28 cellular contexts compared by ENCODE assay signal in genomic region chr1:194181845-194182244, GRCh38.
"Had no signal": no experiment of that assay in that cellular context is flagged by ENCODE, and none has a peak within 500 bp of the region (broad histone marks: within the 10 kb centered on the region; RNA-seq: fewer than 3 reads in every experiment).

No MANE protein-coding gene starts in this region.

- H3K36me3 ChIP-seq: neutrophil, pancreas, right lobe of liver, sigmoid colon, stomach, thoracic aorta, thyroid gland, tibial nerve, upper lobe of left lung, vagina had no signal

- ATAC-seq: naive thymus-derived CD8-positive, alpha-beta T cell; natural killer cell treated with Interleukin-12 subunit alpha and Interleukin-12 subunit beta and Interleukin-15 and Interleukin-18, amount 100 ng/mL, for 72 hours; pancreas; psoas muscle; right cardiac atrium; right lobe of liver; stimulated activated effector memory CD8-positive, alpha-beta T cell treated with anti-CD3 and anti-CD28 coated beads, Interleukin-12 subunit alpha, Interleukin-12 subunit beta, amount 100 ng/mL, for 72 hours; stimulated activated naive B cell treated with anti-CD40 and anti-IgM and Interleukin-4, amounts not matched to agents 10 μg/mL and 1 μg/mL and 100 μg/mL, for 72 hours had no signal

- H3K27me3 Mint-ChIP-seq: natural killer cell treated with Interleukin-12 subunit alpha and Interleukin-12 subunit beta and Interleukin-15 and Interleukin-18, amount 100 ng/mL, for 72 hours; progenitor cell of endocrine pancreas; stimulated activated naive B cell treated with anti-CD40 and anti-IgM and Interleukin-4, amounts not matched to agents 10 μg/mL and 1 μg/mL and 100 μg/mL, for 72 hours; stimulated activated naive CD8-positive, alpha-beta T cell treated with anti-CD3 and anti-CD28 coated beads, Interleukin-15, Interleukin-2, amounts not matched to agents 100 ng/mL and 50 ng/mL, for 24 hours had no signal

- H3K36me3 Mint-ChIP-seq: natural killer cell treated with Interleukin-12 subunit alpha and Interleukin-12 subunit beta and Interleukin-15 and Interleukin-18, amount 100 ng/mL, for 72 hours; stimulated activated naive B cell treated with anti-CD40 and anti-IgM and Interleukin-4, amounts not matched to agents 10 μg/mL and 1 μg/mL and 100 μg/mL, for 72 hours had no signal

- H3K27me3 ChIP-seq: neutrophil, pancreas, right lobe of liver, sigmoid colon, stomach, thyroid gland, tibial nerve, upper lobe of left lung, vagina had no signal

- H3K4me1 ChIP-seq: pancreas, psoas muscle, right lobe of liver, stomach, thyroid gland, tibial nerve, upper lobe of left lung, vagina had no signal

- H3K4me3 ChIP-seq: pancreas, psoas muscle, right lobe of liver, sigmoid colon, stomach, thoracic aorta, thyroid gland, tibial nerve, upper lobe of left lung, vagina had no signal

- DNase-seq: naive thymus-derived CD8-positive, alpha-beta T cell; nephron progenitor cell; nucleus accumbens; psoas muscle; right lobe of liver; sigmoid colon; small intestine; stimulated activated CD4-positive, alpha-beta T cell treated with anti-CD3 and anti-CD28 coated beads, Interleukin-15, amount 100 ng/mL, for 24 hours; stimulated activated CD4-positive, alpha-beta T cell treated with anti-CD3 and anti-CD28 coated beads, Interleukin-2, amount 100 ng/mL, for 24 hours; stimulated activated CD4-positive, alpha-beta T cell treated with anti-CD3 and anti-CD28 coated beads, Interleukin-2, amount 100 ng/mL, for 48 hours; stimulated activated CD4-positive, alpha-beta T cell treated with anti-CD3 and anti-CD28 coated beads, Interleukin-4, amount 100 ng/mL, for 24 hours; stimulated activated naive B cell treated with anti-CD40 and anti-IgM and Interleukin-4, amounts not matched to agents 10 μg/mL and 1 μg/mL and 100 μg/mL, for 72 hours; stimulated activated naive CD4-positive, alpha-beta T cell treated with Interleukin-2 at 50 U/mL for 16 hours; stomach; thyroid gland; upper lobe of left lung had no signal

- H3K9me3 ChIP-seq: neutrophil, pancreas, right lobe of liver, sigmoid colon, thoracic aorta, thyroid gland, tibial nerve, upper lobe of left lung, vagina had no signal

- H3K27ac Mint-ChIP-seq: naive thymus-derived CD8-positive, alpha-beta T cell; natural killer cell treated with Interleukin-12 subunit alpha and Interleukin-12 subunit beta and Interleukin-15 and Interleukin-18, amount 100 ng/mL, for 72 hours; nephron progenitor cell; progenitor cell of endocrine pancreas; stimulated activated effector memory CD8-positive, alpha-beta T cell treated with anti-CD3 and anti-CD28 coated beads, Interleukin-12 subunit alpha, Interleukin-12 subunit beta, amount 100 ng/mL, for 72 hours; stimulated activated naive B cell treated with anti-CD40 and anti-IgM and Interleukin-4, amounts not matched to agents 10 μg/mL and 1 μg/mL and 100 μg/mL, for 72 hours; stimulated activated naive CD8-positive, alpha-beta T cell treated with anti-CD3 and anti-CD28 coated beads, Interleukin-15, Interleukin-2, amounts not matched to agents 100 ng/mL and 50 ng/mL, for 24 hours had no signal

- H3K4me3 Mint-ChIP-seq: naive thymus-derived CD8-positive, alpha-beta T cell; natural killer cell treated with Interleukin-12 subunit alpha and Interleukin-12 subunit beta and Interleukin-15 and Interleukin-18, amount 100 ng/mL, for 72 hours; nephron progenitor cell; neural crest cell; stimulated activated effector memory CD8-positive, alpha-beta T cell treated with anti-CD3 and anti-CD28 coated beads, Interleukin-12 subunit alpha, Interleukin-12 subunit beta, amount 100 ng/mL, for 72 hours; stimulated activated naive B cell treated with anti-CD40 and anti-IgM and Interleukin-4, amounts not matched to agents 10 μg/mL and 1 μg/mL and 100 μg/mL, for 72 hours; stimulated activated naive CD8-positive, alpha-beta T cell treated with anti-CD3 and anti-CD28 coated beads, Interleukin-15, Interleukin-2, amounts not matched to agents 100 ng/mL and 50 ng/mL, for 24 hours had no signal

- FAIRE-seq: pancreas, small intestine, urothelium cell line had no signal

- H3K27ac ChIP-seq: neutrophil, pancreas, psoas muscle, right lobe of liver, sigmoid colon, stomach, thoracic aorta, thyroid gland, tibial nerve, upper lobe of left lung, vagina had no signal

- H3K9me3 Mint-ChIP-seq: nephron progenitor cell; neural crest cell; stimulated activated effector memory CD8-positive, alpha-beta T cell treated with anti-CD3 and anti-CD28 coated beads, Interleukin-12 subunit alpha, Interleukin-12 subunit beta, amount 100 ng/mL, for 72 hours had no signal

- H3K4me1 Mint-ChIP-seq: neural crest cell; stimulated activated effector memory CD8-positive, alpha-beta T cell treated with anti-CD3 and anti-CD28 coated beads, Interleukin-12 subunit alpha, Interleukin-12 subunit beta, amount 100 ng/mL, for 72 hours; stimulated activated naive B cell treated with anti-CD40 and anti-IgM and Interleukin-4, amounts not matched to agents 10 μg/mL and 1 μg/mL and 100 μg/mL, for 72 hours had no signal
